8 cellular contexts compared by ENCODE assay signal in genomic region chr11:110710520-110711381, GRCh38. TPM values are rescaled to one million over a fixed set of nuclear protein-coding genes. Genes with fewer than 3 reads are reported as not detected.
DNase-seq lines count a peak whose midpoint lies in the region; ATAC-seq and TF ChIP-seq lines count a peak whose summit lies in the region.

No MANE protein-coding gene starts in this region.

- H3K27ac ChIP-seq in thyroid gland: peak overlapping the region in 2 of 3 donors; percentile 83 to 89

- peak in 1 of 2 donors; percentile 17 for TF ChIP-seq POLR2A in thyroid gland (IDR thresholded peaks at IDR 0.05)

- no peaks in the 10 kb centered on the region for H3K27me3 ChIP-seq in thyroid gland

- WGBS in thyroid gland, 2 donors: 5 to 7% methylated on average over 34 to 35 of the region's 35 CpGs

- no peak overlapping the region for H3K27ac Mint-ChIP-seq in memory B cell

- no peak for TF ChIP-seq CTCF in thyroid gland (IDR thresholded peaks at IDR 0.05)

- H3K27me3 Mint-ChIP-seq in memory B cell: peaks cover 9% of the 10 kb centered on the region

- ATAC-seq in memory B cell (ENCODE audit: low read depth) (no peak), GM21360 (IDR thresholded peaks at IDR 0.05; ENCODE audit: unreplicated experiment) (no peak), HG03095 (IDR thresholded peaks at IDR 0.05; ENCODE audit: unreplicated experiment) (no peak)

- peaks cover 13% of the 10 kb centered on the region for H3K4me1 Mint-ChIP-seq in memory B cell

- peaks cover 0 to 5% of the 10 kb centered on the region in 2 donors for H3K4me1 ChIP-seq in thyroid gland

- H3K9me3 ChIP-seq in thyroid gland: no peaks in the 10 kb centered on the region

- intact Hi-C loops in thyroid gland (cut with DNase I): loop anchor here (5.0 kb wide), 1 partner anchor 522 kb away; no protein-coding TSS in a partner anchor

- H3K4me3 ChIP-seq in GM08714 (ENCODE audit: low read length): peak overlapping the region; percentile 31
- peak overlapping the region; percentile 44 to 85 (median 67) for H3K4me3 ChIP-seq in thyroid gland (replicated peaks in 1 of 3)

- peak overlapping the region; percentile 90 for H3K4me3 Mint-ChIP-seq in memory B cell

- H3K36me3 Mint-ChIP-seq in memory B cell: no peaks in the 10 kb centered on the region

- no peaks in the 10 kb centered on the region for H3K36me3 ChIP-seq in thyroid gland

- DNase-seq in NCI-H510A treated with DMSO at 0.1 percent for 48 hours (lab: John Stamatoyannopoulos, UW): peak; percentile 9
- peak; percentile 56 for DNase-seq in ecto neural progenitor cell (ENCODE audit: low spot score)
- peak; percentile 6 to 14 for DNase-seq in memory B cell (ENCODE audit: low spot score in 2 of 2)
- DNase-seq in thyroid gland: peak; percentile 75 to 80
- no peak for DNase-seq in NCI-H2196 (lab: John Stamatoyannopoulos, UW; ENCODE audit: unreplicated experiment)

- H3K9me3 Mint-ChIP-seq in memory B cell: no peaks in the 10 kb centered on the region

RNA-seq across cellular contexts. Expression of gene ARHGAP20, which starts 1.5 kb away (rescaled TPM):
- total RNA-seq in thyroid gland: 10 to 100 TPM; 10.5 to 19.5 (median 11.8) TPM
